ENCODE assay signal across 1 cellular context in genomic region chr14:40983604-40984003, GRCh38.
TF ChIP-seq lines count a peak whose summit lies in the region.

No MANE protein-coding gene starts in this region.

TF ChIP-seq in SK-N-SH treated with all-trans-retinoic acid at 6 μM for 48 hours, 23 proteins besides CTCF, POLR2A, EP300 and RAD21 (continued from another document):
- no peak for TF ChIP-seq TSHZ2 (CRISPR knock-in tag; IDR thresholded peaks at IDR 0.05)
- no peak for TF ChIP-seq ZNF8 (CRISPR knock-in tag; IDR thresholded peaks at IDR 0.05)
- no peak for TF ChIP-seq TCF4 (CRISPR knock-in tag; IDR thresholded peaks at IDR 0.05; ENCODE audit: borderline replicate concordance)
- no peak for TF ChIP-seq PATZ1 (CRISPR knock-in tag; IDR thresholded peaks at IDR 0.05; ENCODE audit: borderline replicate concordance)
- no peak for TF ChIP-seq TOX (CRISPR knock-in tag; IDR thresholded peaks at IDR 0.05; ENCODE audit: borderline replicate concordance)
TF ChIP-seq in SK-N-SH treated with all-trans-retinoic acid at 6 μM for 48 hours: peak in this region for 0.
